ENCODE assay signal across 19 cellular contexts in genomic region chr15:92463826-92464225, GRCh38.
"Had no signal": no experiment of that assay in that cellular context is flagged by ENCODE, and none has a peak within 500 bp of the region (broad histone marks: within the 10 kb centered on the region; RNA-seq: fewer than 3 reads in every experiment).

No MANE protein-coding gene starts in this region.

- H3K4me1 ChIP-seq: lower lobe of right lung, right lobe of liver, spleen, tibial nerve had no signal

- H3K4me3 ChIP-seq: lower lobe of right lung, right lobe of liver, spleen, tibial nerve had no signal

- H3K4me1 Mint-ChIP-seq: activated B cell treated with CpG ODN at 0.5 μM for 24 hours; activated CD4-positive, alpha-beta T cell treated with anti-CD3 and anti-CD28 coated beads, Interleukin-2, amount 10 ng/mL, durations not matched to agents 7 days and 5 days; activated naive CD4-positive, alpha-beta T cell treated with anti-CD3 and anti-CD28 coated beads, Interleukin-2, amount 10 ng/mL, durations not matched to agents 7 days and 5 days; activated T-helper 17 cell treated with anti-CD3 and anti-CD28 coated beads, Interleukin-2, amount 50 U/mL, for 72 hours; central memory CD8-positive, alpha-beta T cell; naive thymus-derived CD4-positive, alpha-beta T cell; stimulated activated memory B cell treated with anti-CD40 and anti-IgM and Interleukin-4, amounts not matched to agents 10 μg/mL and 1 μg/mL and 100 μg/mL, for 72 hours had no signal

- H3K9me3 Mint-ChIP-seq: activated B cell treated with CpG ODN at 0.5 μM for 24 hours; activated CD4-positive, alpha-beta T cell treated with anti-CD3 and anti-CD28 coated beads, Interleukin-2, amount 10 ng/mL, durations not matched to agents 7 days and 5 days; activated naive CD4-positive, alpha-beta T cell treated with anti-CD3 and anti-CD28 coated beads, Interleukin-2, amount 10 ng/mL, durations not matched to agents 7 days and 5 days; activated T-helper 17 cell treated with anti-CD3 and anti-CD28 coated beads, Interleukin-2, amount 50 U/mL, for 72 hours; brain; central memory CD8-positive, alpha-beta T cell; stimulated activated memory B cell treated with anti-CD40 and anti-IgM and Interleukin-4, amounts not matched to agents 10 μg/mL and 1 μg/mL and 100 μg/mL, for 72 hours had no signal

- DNase-seq: activated B cell treated with CpG ODN at 0.5 μM for 24 hours; activated CD4-positive, alpha-beta T cell treated with anti-CD3 and anti-CD28 coated beads, Interleukin-2, amount 10 ng/mL, durations not matched to agents 7 days and 5 days; activated naive CD4-positive, alpha-beta T cell treated with anti-CD3 and anti-CD28 coated beads, Interleukin-2, amount 10 ng/mL, durations not matched to agents 7 days and 5 days; cortex of kidney; effector CD8-positive, alpha-beta T cell; hippocampal formation; kidney glomerular epithelial cell; lower lobe of right lung; midbrain; naive thymus-derived CD4-positive, alpha-beta T cell; right lobe of liver; spleen; stimulated activated CD4-positive, alpha-beta T cell treated with anti-CD3 and anti-CD28 coated beads, Interleukin-1b, Interleukin-23, amount 100 ng/mL, for 48 hours had no signal

- H3K9me3 ChIP-seq: lower lobe of right lung, right lobe of liver, spleen, tibial nerve had no signal

- H3K27me3 Mint-ChIP-seq: activated B cell treated with CpG ODN at 0.5 μM for 24 hours; activated CD4-positive, alpha-beta T cell treated with anti-CD3 and anti-CD28 coated beads, Interleukin-2, amount 10 ng/mL, durations not matched to agents 7 days and 5 days; progenitor cell of endocrine pancreas; stimulated activated memory B cell treated with anti-CD40 and anti-IgM and Interleukin-4, amounts not matched to agents 10 μg/mL and 1 μg/mL and 100 μg/mL, for 72 hours had no signal

- H3K4me3 Mint-ChIP-seq: activated B cell treated with CpG ODN at 0.5 μM for 24 hours; activated CD4-positive, alpha-beta T cell treated with anti-CD3 and anti-CD28 coated beads, Interleukin-2, amount 10 ng/mL, durations not matched to agents 7 days and 5 days; activated naive CD4-positive, alpha-beta T cell treated with anti-CD3 and anti-CD28 coated beads, Interleukin-2, amount 10 ng/mL, durations not matched to agents 7 days and 5 days; activated T-helper 17 cell treated with anti-CD3 and anti-CD28 coated beads, Interleukin-2, amount 50 U/mL, for 72 hours; brain; central memory CD8-positive, alpha-beta T cell; naive thymus-derived CD4-positive, alpha-beta T cell; stimulated activated memory B cell treated with anti-CD40 and anti-IgM and Interleukin-4, amounts not matched to agents 10 μg/mL and 1 μg/mL and 100 μg/mL, for 72 hours had no signal

- H3K36me3 Mint-ChIP-seq: activated naive CD4-positive, alpha-beta T cell treated with anti-CD3 and anti-CD28 coated beads, Interleukin-2, amount 10 ng/mL, durations not matched to agents 7 days and 5 days; naive thymus-derived CD4-positive, alpha-beta T cell; stimulated activated memory B cell treated with anti-CD40 and anti-IgM and Interleukin-4, amounts not matched to agents 10 μg/mL and 1 μg/mL and 100 μg/mL, for 72 hours had no signal

- H3K36me3 ChIP-seq: lower lobe of right lung, right lobe of liver, spleen, tibial nerve had no signal

- H3K27ac Mint-ChIP-seq: activated B cell treated with CpG ODN at 0.5 μM for 24 hours; activated CD4-positive, alpha-beta T cell treated with anti-CD3 and anti-CD28 coated beads, Interleukin-2, amount 10 ng/mL, durations not matched to agents 7 days and 5 days; activated naive CD4-positive, alpha-beta T cell treated with anti-CD3 and anti-CD28 coated beads, Interleukin-2, amount 10 ng/mL, durations not matched to agents 7 days and 5 days; activated T-helper 17 cell treated with anti-CD3 and anti-CD28 coated beads, Interleukin-2, amount 50 U/mL, for 72 hours; naive thymus-derived CD4-positive, alpha-beta T cell; progenitor cell of endocrine pancreas; stimulated activated memory B cell treated with anti-CD40 and anti-IgM and Interleukin-4, amounts not matched to agents 10 μg/mL and 1 μg/mL and 100 μg/mL, for 72 hours had no signal

- H3K27ac ChIP-seq: lower lobe of right lung, right lobe of liver, spleen, tibial nerve had no signal

- ATAC-seq: activated T-helper 17 cell treated with anti-CD3 and anti-CD28 coated beads, Interleukin-2, amount 50 U/mL, for 72 hours; lower lobe of right lung; naive thymus-derived CD4-positive, alpha-beta T cell; right lobe of liver; stimulated activated memory B cell treated with anti-CD40 and anti-IgM and Interleukin-4, amounts not matched to agents 10 μg/mL and 1 μg/mL and 100 μg/mL, for 72 hours had no signal

- H3K27me3 ChIP-seq: right lobe of liver, tibial nerve had no signal
